In the genomic region with DNA sequence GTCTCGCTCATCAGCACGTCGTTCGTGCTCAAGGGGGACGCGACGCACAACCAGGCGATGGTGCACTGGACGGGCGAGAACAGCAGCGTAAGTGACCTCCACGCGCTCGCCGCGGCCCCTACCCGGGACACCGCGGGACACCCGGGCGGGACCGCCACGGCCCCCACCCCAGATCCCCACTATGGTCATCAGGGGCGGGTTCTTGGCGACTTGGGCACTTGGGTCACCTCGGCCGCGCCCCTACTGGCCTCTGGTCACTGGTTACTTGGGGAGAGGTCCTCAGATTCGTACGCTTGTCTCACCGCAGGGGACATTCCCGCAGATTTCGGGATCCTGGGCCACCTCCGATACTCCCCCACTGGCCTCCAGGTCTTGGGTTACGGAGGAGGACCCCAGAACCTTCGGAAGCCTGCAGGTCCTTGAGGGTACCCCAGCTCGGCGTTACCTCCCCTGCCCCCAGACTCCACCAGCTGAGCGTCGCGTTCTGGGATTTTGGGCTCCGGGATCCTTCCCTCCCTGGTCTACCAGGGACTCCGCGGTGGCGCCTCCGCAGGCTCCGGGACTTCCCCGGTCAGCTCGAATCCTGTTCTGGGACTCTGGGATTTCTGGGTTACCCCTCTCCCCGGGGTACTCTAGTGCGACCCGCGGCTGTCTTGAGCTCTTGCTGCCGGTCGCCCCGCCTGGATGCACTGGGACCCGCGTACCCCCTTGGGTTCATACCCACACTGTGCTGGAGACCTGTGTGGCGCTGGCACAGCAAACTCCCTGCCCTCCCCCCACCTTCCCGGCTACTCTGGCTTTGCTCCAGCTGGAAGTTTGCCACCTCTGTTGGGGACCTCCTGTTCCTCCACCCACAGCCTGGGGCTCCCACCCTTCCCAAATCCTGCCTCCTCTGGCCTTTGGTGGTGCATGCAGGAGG, we compare ENCODE assay signal across 9 cellular contexts. TPM values are rescaled to one million over a fixed set of nuclear protein-coding genes. Genes with fewer than 3 reads are reported as not detected.
DNase-seq lines count a peak whose midpoint lies in the region; ATAC-seq and TF ChIP-seq lines count a peak whose summit lies in the region.
"Had no signal": no experiment of that assay in that cellular context is flagged by ENCODE, and none has a peak within 500 bp of the region (broad histone marks: within the 10 kb centered on the region; RNA-seq: fewer than 3 reads in every experiment).

No MANE protein-coding gene starts in this region.

- ATAC-seq in Panc1 (no peak), left ventricle myocardium superior (peak; percentile 17)

- intact Hi-C loops in Panc1 (cut with micrococcal nuclease; ENCODE audit: unreplicated experiment) (loop anchor here (5.0 kb wide), 1 partner anchor 104 kb away; no protein-coding TSS in a partner anchor), left ventricle myocardium superior (cut with micrococcal nuclease) (loop anchor here (10.0 kb wide), 1 partner anchor 102 kb away; no protein-coding TSS in a partner anchor)

- TF ChIP-seq CTCF in Panc1 (IDR thresholded peaks at IDR 0.05) (no peak), retinal pigment epithelial cell (conservative IDR thresholded peaks at IDR 0.05; ENCODE audit: low read depth, low read length) (no peak)

- in situ Hi-C loops in Panc1 (cut with HindIII; ENCODE audit: low pct_unique_long_range_greater_than_20kb, low sequenced_read_pairs) = no loop called here

- no peaks in the 10 kb centered on the region for H3K36me3 ChIP-seq in Panc1 (ENCODE audit: control insufficient read depth, insufficient read depth, low read length)

- no peaks in the 10 kb centered on the region; the same call in 1 of the 2 replicates for H3K27me3 ChIP-seq in Panc1 (ENCODE audit: control insufficient read depth, insufficient read depth, low read length)

- POLR2A ChIA-PET in Panc1 (lab: Charles Lee) = interaction anchor here (0.5 kb wide), 1 partner anchor 102 kb away, joined by 4 read pairs; no protein-coding TSS in a partner anchor

- peak; percentile 29 for DNase-seq in DMS79 treated with DMSO at 0.1 percent for 48 hours (lab: John Stamatoyannopoulos, UW)
- DNase-seq in Panc1 (ENCODE audit: low read depth, low spot score) = no peak
- DNase-seq in left ventricle myocardium superior = no peak
- DNase-seq in retinal pigment epithelial cell (ENCODE audit: low read depth) = no peak
- DNase-seq in inferior parietal cortex (ENCODE audit: extremely low spot score) = no peak
- no peak for DNase-seq in activated CD8-positive, alpha-beta memory T cell treated with anti-CD3 and anti-CD28 coated beads for 24 hours
- DNase-seq in NCI-H1436 treated with DMSO at 0.1 percent for 48 hours (lab: John Stamatoyannopoulos, UW) = no peak
- DNase-seq in HCEC 1CT = no peak

- H3K4me3 ChIP-seq in Panc1 (ENCODE audit: low read depth in 2 of 2, low read length in 2 of 2) (peak overlapping the region; percentile 19 to 20; a peak in 3 of 4 replicates), retinal pigment epithelial cell (ENCODE audit: low read length) (peak overlapping the region; percentile 39)

- BruUV-seq in Panc1 (replicated peaks; lab: Mats Ljungman, UMichigan) = no TSS peak

- H3K9me3 ChIP-seq in Panc1 (ENCODE audit: control insufficient read depth, insufficient read depth, low read depth, low read length) = no peaks in the 10 kb centered on the region

- CTCF ChIA-PET in Panc1 (lab: Charles Lee) = interaction anchor here (0.5 kb wide), 1 partner anchor 104 kb away, joined by 6 read pairs; no protein-coding TSS in a partner anchor

- H3K4me1 ChIP-seq in Panc1 (ENCODE audit: control insufficient read depth, insufficient read depth, low read length) = no peaks in the 10 kb centered on the region

- H3K27ac ChIP-seq in Panc1 (ENCODE audit: low read length) = no peak overlapping the region

RNA-seq across cellular contexts. Expression of a gene that starts 1.0 kb away (rescaled TPM):
- total RNA-seq in Panc1 (2021; ENCODE audit: unreplicated experiment) (0.15 TPM), left ventricle myocardium superior (1.5 TPM)
- polyA plus RNA-seq in Panc1 (2012; ENCODE audit: insufficient read length) = 0.58 TPM
- polyA plus RNA-seq: IgD-negative memory B cell had no signal
